ENCODE assay signal across 9 cellular contexts in the genomic region with DNA sequence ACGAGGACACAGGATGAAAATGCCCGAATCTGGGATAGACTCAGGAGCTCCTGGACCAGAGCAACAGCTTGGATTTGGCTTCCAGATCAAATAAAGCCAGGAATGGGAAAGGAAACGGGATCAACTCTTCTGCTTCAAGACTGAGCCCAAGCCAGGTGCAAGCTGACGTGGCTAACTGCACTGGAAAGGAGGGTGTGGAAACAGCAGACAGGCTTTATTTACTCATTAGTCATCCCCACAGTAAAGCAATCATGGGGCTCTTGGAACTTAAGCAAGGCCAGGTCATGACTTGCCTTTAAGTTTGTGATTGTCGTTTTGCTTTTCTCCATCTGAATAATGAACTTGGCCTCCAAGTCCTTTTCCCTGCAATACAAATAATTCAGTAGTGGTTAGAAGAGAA. TPM values are rescaled to one million over a fixed set of nuclear protein-coding genes. Genes with fewer than 3 reads are reported as not detected.
DNase-seq lines count a peak whose midpoint lies in the region; ATAC-seq and TF ChIP-seq lines count a peak whose summit lies in the region.
"Had no signal": no experiment of that assay in that cellular context is flagged by ENCODE, and none has a peak within 500 bp of the region (broad histone marks: within the 10 kb centered on the region; RNA-seq: fewer than 3 reads in every experiment).

No MANE protein-coding gene starts in this region.

- H3K27ac ChIP-seq in ovary: peak overlapping the region in 1 of 2 donors; percentile 64

- no peak for TF ChIP-seq EP300 in ovary (IDR thresholded peaks at IDR 0.05)

- H3K27me3 ChIP-seq in ovary: no peaks in the 10 kb centered on the region

- H3K9me3 ChIP-seq in ovary: no peaks in the 10 kb centered on the region

- 12 to 24% (median 15%) methylated on average over 5 of the region's 5 CpGs for WGBS in ovary, 3 donors

- no peak for ATAC-seq in HG03159 (IDR thresholded peaks at IDR 0.05; ENCODE audit: unreplicated experiment)

- H3K4me3 ChIP-seq in ovary: no peak overlapping the region

- H3K4me1 ChIP-seq in ovary (ENCODE audit: insufficient read depth): peaks cover 9% of the 10 kb centered on the region

- H3K4me1 Mint-ChIP-seq in activated T-helper 2 cell treated with anti-CD3 and anti-CD28 coated beads, Interferon-gamma antibody, Interleukin-2, Interleukin-4, amounts not matched to agents 10 μg/mL and 5 μg/mL and 100 μg/mL, durations not matched to agents 14 hours and 24 hours and 36 hours (ENCODE audit: low read depth): no peaks in the 10 kb centered on the region
- no peaks in the 10 kb centered on the region for H3K4me1 Mint-ChIP-seq in activated CD4-positive, alpha-beta T cell treated with anti-CD3 and anti-CD28 coated beads, Interleukin-2, amount 10 ng/mL, durations not matched to agents 7 days and 5 days

- no peaks in the 10 kb centered on the region for H3K36me3 ChIP-seq in ovary

- no peak overlapping the region for H3K4me3 Mint-ChIP-seq in activated T-helper 2 cell treated with anti-CD3 and anti-CD28 coated beads, Interferon-gamma antibody, Interleukin-2, Interleukin-4, amounts not matched to agents 10 μg/mL and 5 μg/mL and 100 μg/mL, durations not matched to agents 14 hours and 24 hours and 36 hours (ENCODE audit: low read depth)
- H3K4me3 Mint-ChIP-seq in activated CD4-positive, alpha-beta T cell treated with anti-CD3 and anti-CD28 coated beads, Interleukin-2, amount 10 ng/mL, durations not matched to agents 7 days and 5 days: no peak overlapping the region
- H3K4me3 Mint-ChIP-seq: nephron had no signal

- H3K36me3 Mint-ChIP-seq in activated T-helper 2 cell treated with anti-CD3 and anti-CD28 coated beads, Interferon-gamma antibody, Interleukin-2, Interleukin-4, amounts not matched to agents 10 μg/mL and 5 μg/mL and 100 μg/mL, durations not matched to agents 14 hours and 24 hours and 36 hours (ENCODE audit: low read depth): peaks cover 16% of the 10 kb centered on the region
- peaks cover 20% of the 10 kb centered on the region for H3K36me3 Mint-ChIP-seq in activated CD4-positive, alpha-beta T cell treated with anti-CD3 and anti-CD28 coated beads, Interleukin-2, amount 10 ng/mL, durations not matched to agents 7 days and 5 days (ENCODE audit: low read depth)

- DNase-seq in Daoy (ENCODE audit: low read depth) (peak; percentile 83), NCI-H226 (peak; percentile 3), dermis blood vessel endothelial cell (peak; percentile 38), ovary (peak; percentile 65 to 78 (median 73)), medulla oblongata (ENCODE audit: extremely low spot score) (no peak)
- no peak for DNase-seq in activated T-helper 2 cell treated with anti-CD3 and anti-CD28 coated beads, Interferon-gamma antibody, Interleukin-2, Interleukin-4, amounts not matched to agents 10 μg/mL and 5 μg/mL and 100 μg/mL, durations not matched to agents 14 hours and 24 hours and 36 hours (ENCODE audit: low spot score)
- DNase-seq in activated CD4-positive, alpha-beta T cell treated with anti-CD3 and anti-CD28 coated beads, Interleukin-2, amount 10 ng/mL, durations not matched to agents 7 days and 5 days: no peak

- POLR2A ChIA-PET in activated CD4-positive, alpha-beta T cell treated with anti-CD3 and anti-CD28 coated beads, Interleukin-2, amount 10 ng/mL, durations not matched to agents 7 days and 5 days (lab: Charles Lee): no interaction called here

- no peak overlapping the region for H3K27ac Mint-ChIP-seq in activated T-helper 2 cell treated with anti-CD3 and anti-CD28 coated beads, Interferon-gamma antibody, Interleukin-2, Interleukin-4, amounts not matched to agents 10 μg/mL and 5 μg/mL and 100 μg/mL, durations not matched to agents 14 hours and 24 hours and 36 hours
- no peak overlapping the region for H3K27ac Mint-ChIP-seq in activated CD4-positive, alpha-beta T cell treated with anti-CD3 and anti-CD28 coated beads, Interleukin-2, amount 10 ng/mL, durations not matched to agents 7 days and 5 days

- CTCF ChIA-PET in activated CD4-positive, alpha-beta T cell treated with anti-CD3 and anti-CD28 coated beads, Interleukin-2, amount 10 ng/mL, durations not matched to agents 7 days and 5 days (lab: Charles Lee): no interaction called here

- H3K9me3 Mint-ChIP-seq in activated T-helper 2 cell treated with anti-CD3 and anti-CD28 coated beads, Interferon-gamma antibody, Interleukin-2, Interleukin-4, amounts not matched to agents 10 μg/mL and 5 μg/mL and 100 μg/mL, durations not matched to agents 14 hours and 24 hours and 36 hours: no peaks in the 10 kb centered on the region
- no peaks in the 10 kb centered on the region for H3K9me3 Mint-ChIP-seq in activated CD4-positive, alpha-beta T cell treated with anti-CD3 and anti-CD28 coated beads, Interleukin-2, amount 10 ng/mL, durations not matched to agents 7 days and 5 days

- intact Hi-C loops in ovary (cut with DNase I): no loop called here
- intact Hi-C loops in activated T-helper 2 cell treated with anti-CD3 and anti-CD28 coated beads, Interferon-gamma antibody, Interleukin-2, Interleukin-4, amounts not matched to agents 10 μg/mL and 5 μg/mL and 100 μg/mL, durations not matched to agents 14 hours and 24 hours and 36 hours (cut with micrococcal nuclease): no loop called here

- TF ChIP-seq POLR2A in ovary (IDR thresholded peaks at IDR 0.05): no peak

- no peaks in the 10 kb centered on the region for H3K27me3 Mint-ChIP-seq in activated T-helper 2 cell treated with anti-CD3 and anti-CD28 coated beads, Interferon-gamma antibody, Interleukin-2, Interleukin-4, amounts not matched to agents 10 μg/mL and 5 μg/mL and 100 μg/mL, durations not matched to agents 14 hours and 24 hours and 36 hours (ENCODE audit: low read depth)
- H3K27me3 Mint-ChIP-seq in activated CD4-positive, alpha-beta T cell treated with anti-CD3 and anti-CD28 coated beads, Interleukin-2, amount 10 ng/mL, durations not matched to agents 7 days and 5 days: no peaks in the 10 kb centered on the region

- no peak for TF ChIP-seq CTCF in ovary (IDR thresholded peaks at IDR 0.05)

RNA-seq across cellular contexts. Expression of a gene that starts 45.2 kb away (rescaled TPM):
- 3.2 and 6.1 TPM in 2 replicates for total RNA-seq in Daoy (2014; rRNA removed; shearing (Covaris generic))
- 9.7 and 12.9 TPM in 2 replicates for total RNA-seq in dermis blood vessel endothelial cell
- total RNA-seq in ovary: 10 to 100 TPM; 15.6 to 28.1 (median 23.7) TPM
- polyA plus RNA-seq in ovary: 10 to 100 TPM; 10.9 to 12.5 TPM
- total RNA-seq in activated T-helper 2 cell treated with anti-CD3 and anti-CD28 coated beads, Interferon-gamma antibody, Interleukin-2, Interleukin-4, amounts not matched to agents 10 μg/mL and 5 μg/mL and 100 μg/mL, durations not matched to agents 14 hours and 24 hours and 36 hours: 6.2 and 6.8 TPM in 2 replicates
- total RNA-seq in activated CD4-positive, alpha-beta T cell treated with anti-CD3 and anti-CD28 coated beads, Interleukin-2, amount 10 ng/mL, durations not matched to agents 7 days and 5 days: 10 to 100 TPM in 1 of 2 experiments, 1 to 10 TPM in 1; 9.4 to 10.3 TPM

Comparison
In these comparisons a context has a peak if more than half of its experiments do, and no peak if none do; other contexts are left out.
1. DNase-seq: peak in Daoy (single experiment), NCI-H226 (single experiment), dermis blood vessel endothelial cell (single experiment) and ovary (5 of 5); none in activated T-helper 2 cell treated with anti-CD3 and anti-CD28 coated beads, Interferon-gamma antibody, Interleukin-2, Interleukin-4, amounts not matched to agents 10 μg/mL and 5 μg/mL and 100 μg/mL, durations not matched to agents 14 hours and 24 hours and 36 hours (single experiment), medulla oblongata (single experiment) and activated CD4-positive, alpha-beta T cell treated with anti-CD3 and anti-CD28 coated beads, Interleukin-2, amount 10 ng/mL, durations not matched to agents 7 days and 5 days (single experiment).